8 cellular contexts compared by ENCODE assay signal in genomic region chr5:72556351-72557146, GRCh38. TPM values are rescaled to one million over a fixed set of nuclear protein-coding genes. Genes with fewer than 3 reads are reported as not detected.
DNase-seq lines count a peak whose midpoint lies in the region; ATAC-seq and TF ChIP-seq lines count a peak whose summit lies in the region.

No MANE protein-coding gene starts in this region.

- H3K36me3 Mint-ChIP-seq in WTC11, result no peaks in the 10 kb centered on the region

- H3K9me3 ChIP-seq in mucosa of descending colon, result no peaks in the 10 kb centered on the region

- H3K4me3 Mint-ChIP-seq in WTC11, result peak overlapping the region; percentile 73
- peak overlapping the region; percentile 84 to 90 for H3K4me3 Mint-ChIP-seq in stimulated activated naive CD8-positive, alpha-beta T cell treated with anti-CD3 and anti-CD28 coated beads, Interleukin-15, amount 100 ng/mL, for 72 hours

- ATAC-seq in GM21447 (IDR thresholded peaks at IDR 0.05; ENCODE audit: unreplicated experiment) (peak; percentile 88), WTC11 (peak; percentile 92), mucosa of descending colon (peak; percentile 87)
- peak; percentile 89 for ATAC-seq in stimulated activated naive CD8-positive, alpha-beta T cell treated with anti-CD3 and anti-CD28 coated beads, Interleukin-15, amount 100 ng/mL, for 72 hours

- CTCF ChIA-PET in WTC11 (lab: Charles Lee), result interaction anchor here (0.9 to 1.6 kb wide), 6 partner anchors 33 to 261 kb away, joined by 3 to 6 read pairs (median 4); no protein-coding TSS in a partner anchor

- H3K4me1 Mint-ChIP-seq in WTC11, result peaks cover 74% of the 10 kb centered on the region
- H3K4me1 Mint-ChIP-seq in stimulated activated naive CD8-positive, alpha-beta T cell treated with anti-CD3 and anti-CD28 coated beads, Interleukin-15, amount 100 ng/mL, for 72 hours, result peaks cover 25% of the 10 kb centered on the region

- peak; percentile 24; the same call in 1 of the 2 replicates for TF ChIP-seq CTCF in WTC11 (IDR thresholded peaks at IDR 0.05)
- no peak for TF ChIP-seq CTCF in mucosa of descending colon (IDR thresholded peaks at IDR 0.05)

- H3K9me3 Mint-ChIP-seq in WTC11, result peaks cover 3% of the 10 kb centered on the region; the same call in 1 of the 2 replicates
- H3K9me3 Mint-ChIP-seq in stimulated activated naive CD8-positive, alpha-beta T cell treated with anti-CD3 and anti-CD28 coated beads, Interleukin-15, amount 100 ng/mL, for 72 hours, result no peaks in the 10 kb centered on the region

- no peaks in the 10 kb centered on the region for H3K27me3 Mint-ChIP-seq in WTC11 (ENCODE audit: low read depth)
- peaks cover 72% of the 10 kb centered on the region for H3K27me3 Mint-ChIP-seq in stimulated activated naive CD8-positive, alpha-beta T cell treated with anti-CD3 and anti-CD28 coated beads, Interleukin-15, amount 100 ng/mL, for 72 hours

- no peak overlapping the region for H3K4me3 ChIP-seq in mucosa of descending colon

- POLR2A ChIA-PET in WTC11 (lab: Charles Lee), result no interaction called here

- intact Hi-C loops in mucosa of descending colon (cut with DNase I, micrococcal nuclease), result no loop called here

- no peaks in the 10 kb centered on the region for H3K36me3 ChIP-seq in mucosa of descending colon (ENCODE audit: low read depth)

- H3K27ac Mint-ChIP-seq in WTC11, result peak overlapping the region; percentile 95
- H3K27ac Mint-ChIP-seq in stimulated activated naive CD8-positive, alpha-beta T cell treated with anti-CD3 and anti-CD28 coated beads, Interleukin-15, amount 100 ng/mL, for 72 hours, result peak overlapping the region in 1 of 2 donors; percentile 35

- no peaks in the 10 kb centered on the region for H3K4me1 ChIP-seq in mucosa of descending colon (ENCODE audit: low read depth)

- peak; percentile 77 for DNase-seq in EL
- peak; percentile 72 to 73 for DNase-seq in Kasumi-1 (lab: John Stamatoyannopoulos, UW)
- DNase-seq in WTC11 (ENCODE audit: low spot score), result peak; percentile 87
- peak; percentile 62 for DNase-seq in erythroblast (lab: John Stamatoyannopoulos, UW)
- peak; percentile 41 to 69 (median 63) for DNase-seq in mucosa of descending colon
- peak; percentile 33 to 35 for DNase-seq in stimulated activated naive CD8-positive, alpha-beta T cell treated with anti-CD3 and anti-CD28 coated beads, Interleukin-15, amount 100 ng/mL, for 72 hours
- DNase-seq in GOT3 (lab: John Stamatoyannopoulos, UW), result no peak

- TF ChIP-seq POLR2A in erythroblast (IDR thresholded peaks at IDR 0.05; ENCODE audit: low read length), result no peak

TF ChIP-seq in WTC11, 78 proteins besides CTCF, POLR2A, EP300 and RAD21 (continues in another document):
- TF ChIP-seq FOXP1 (CRISPR knock-in tag; IDR thresholded peaks at IDR 0.05; ENCODE audit: borderline replicate concordance) (peak; percentile 74), PRDM15 (CRISPR knock-in tag; IDR thresholded peaks at IDR 0.05) (no peak), E2F4 (CRISPR knock-in tag; IDR thresholded peaks at IDR 0.05; ENCODE audit: borderline replicate concordance, low read depth) (no peak), RELA (CRISPR knock-in tag; IDR thresholded peaks at IDR 0.05; ENCODE audit: borderline replicate concordance) (no peak), MAX (CRISPR knock-in tag; IDR thresholded peaks at IDR 0.05) (peak; percentile 83; the same call in 1 of the 2 replicates), ZNF671 (CRISPR knock-in tag; IDR thresholded peaks at IDR 0.05) (no peak), CREM (CRISPR knock-in tag; IDR thresholded peaks at IDR 0.05) (no peak), SOX15 (CRISPR knock-in tag; IDR thresholded peaks at IDR 0.05) (no peak), ZBTB43 (CRISPR knock-in tag; IDR thresholded peaks at IDR 0.05) (no peak), IRF1 (CRISPR knock-in tag; IDR thresholded peaks at IDR 0.05) (no peak), JUN (CRISPR knock-in tag; IDR thresholded peaks at IDR 0.05) (no peak), JAZF1 (CRISPR knock-in tag; IDR thresholded peaks at IDR 0.05) (no peak)

RNA-seq across cellular contexts. Expression of gene ZNF366, which starts 49.3 kb away (rescaled TPM):
- total RNA-seq in WTC11 (2021) (not detected in 3 replicates), mucosa of descending colon (1 to 10 TPM in 2 of 3 donors, under 1 TPM in 1; 0.96 to 1.6 (median 1.6) TPM)
